22 cellular contexts compared by ENCODE assay signal in genomic region chr16:87189426-87189825, GRCh38.
"Had no signal": no experiment of that assay in that cellular context is flagged by ENCODE, and none has a peak within 500 bp of the region (broad histone marks: within the 10 kb centered on the region; RNA-seq: fewer than 3 reads in every experiment).

No MANE protein-coding gene starts in this region.

- ATAC-seq: left cardiac atrium; left colon; left lobe of liver; left lung; left ventricle myocardium superior; lower lobe of right lung; mucosa of descending colon; naive thymus-derived CD4-positive, alpha-beta T cell had no signal

- H3K4me3 ChIP-seq: hepatocyte, left lung, left ventricle myocardium inferior, lower lobe of right lung, lung, mucosa of descending colon had no signal

- DNase-seq: hippocampal formation; hypothalamus; immature natural killer cell; islet precursor cell; kidney; kidney glomerular epithelial cell; left cardiac atrium; left colon; left lung; left ventricle myocardium inferior; left ventricle myocardium superior; lower lobe of right lung; mammary epithelial cell; mesenchymal stem cell; mesendoderm; midbrain; mucosa of descending colon; naive B cell; naive thymus-derived CD4-positive, alpha-beta T cell had no signal

- H3K27ac ChIP-seq: hepatocyte, left lung, left ventricle myocardium inferior, lower lobe of right lung had no signal

- H3K27me3 ChIP-seq: hepatocyte, left lung had no signal

- H3K36me3 ChIP-seq: left lung, left ventricle myocardium inferior, lower lobe of right lung had no signal

- H3K4me1 ChIP-seq: left lung, left ventricle myocardium inferior, lower lobe of right lung had no signal
